Comparison of ENCODE assay signal across 9 cellular contexts in the genomic region with DNA sequence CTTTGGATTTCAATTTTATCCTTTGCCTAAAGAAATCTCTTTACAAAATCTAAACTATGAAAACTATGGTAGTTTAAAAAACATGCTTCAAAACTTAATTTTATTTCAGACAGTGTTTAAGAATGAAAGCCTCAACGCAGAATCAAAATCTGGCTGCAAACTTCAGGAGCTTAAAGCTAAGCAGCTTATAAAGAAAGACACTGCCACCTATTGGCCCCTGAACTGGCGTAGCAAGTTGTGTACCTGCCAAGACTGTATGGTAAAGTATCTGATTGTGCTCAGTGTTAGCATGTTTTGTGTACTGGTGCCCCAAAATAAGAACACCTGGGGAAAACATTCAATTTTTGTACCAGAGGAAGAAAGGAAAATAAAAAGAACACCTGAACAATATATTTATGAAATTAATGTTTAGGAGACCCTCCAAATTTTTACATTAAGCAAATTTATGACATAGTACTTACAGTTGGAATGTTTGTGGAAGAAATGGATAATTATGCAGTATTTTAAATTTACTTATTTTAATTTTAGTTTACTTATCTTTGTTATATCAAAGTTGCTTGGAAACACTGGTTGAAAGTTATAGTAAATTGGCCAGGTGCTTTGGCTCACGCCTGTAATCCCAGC. TPM values are rescaled to one million over a fixed set of nuclear protein-coding genes. Genes with fewer than 3 reads are reported as not detected.
DNase-seq lines count a peak whose midpoint lies in the region; ATAC-seq, FAIRE-seq and TF ChIP-seq lines count a peak whose summit lies in the region.
"Had no signal": no experiment of that assay in that cellular context is flagged by ENCODE, and none has a peak within 500 bp of the region (broad histone marks: within the 10 kb centered on the region; RNA-seq: fewer than 3 reads in every experiment).

No MANE protein-coding gene starts in this region.

- no peak for TF ChIP-seq POLR2A in K562 (conservative IDR thresholded peaks at IDR 0.05)

- H4K20me1 ChIP-seq in Karpas-422 (ENCODE audit: insufficient read depth, low read depth, low read length) (no peaks in the 10 kb centered on the region), K562 (replicated peaks; ENCODE audit: control insufficient read depth, insufficient read depth, low read length) (no peaks in the 10 kb centered on the region)

- 74% methylated on average over 3 of the region's 3 CpGs for WGBS in K562 (ENCODE audit: insufficient coverage, low coverage, missing lambda C conversion rate)

- no peak overlapping the region for H3K4me2 ChIP-seq in Karpas-422 (ENCODE audit: low read depth, low read length, poor library complexity, severe bottlenecking)
- no peak overlapping the region for H3K4me2 ChIP-seq in K562 (ENCODE audit: insufficient read depth, low read length)

- peak; percentile 56 to 62 for TF ChIP-seq RAD21 in K562 (CRISPR knock-in tag; conservative IDR thresholded peaks at IDR 0.05 in 1 of 2, IDR thresholded peaks at IDR 0.05 in 1 of 2)

- peak; percentile 87 for TF ChIP-seq CTCF in C4-2B (conservative IDR thresholded peaks at IDR 0.05)
- TF ChIP-seq CTCF in K562 (IDR thresholded peaks at IDR 0.05 in 2 of 3, conservative IDR thresholded peaks at IDR 0.05 in 1 of 3; ENCODE audit: insufficient read depth in 2 of 3, low read depth in 1 of 3, low read length in 3 of 3) = peak; percentile 58 to 66 (median 58)

- H3K27ac ChIP-seq in C4-2B (no peak overlapping the region), Karpas-422 (ENCODE audit: low read length) (no peak overlapping the region), K562 (ENCODE audit: extremely low read depth, low read depth, low read length) (no peak overlapping the region)
- H3K27ac ChIP-seq: SJSA1 had no signal

- no peak overlapping the region for H3K9ac ChIP-seq in Karpas-422 (ENCODE audit: low read length)
- H3K9ac ChIP-seq in K562 (ENCODE audit: insufficient read depth in 1 of 2, low read depth in 2 of 2, low read length in 2 of 2) = no peak overlapping the region

- no peaks in the 10 kb centered on the region for H3K9me1 ChIP-seq in K562 (ENCODE audit: control insufficient read depth, insufficient read depth, low read length)

- H3K4me1 ChIP-seq in Karpas-422 (ENCODE audit: low read length) (peaks cover 2% of the 10 kb centered on the region; the same call in 1 of the 2 replicates), K562 (replicated peaks in 1 of 2; ENCODE audit: control insufficient read depth in 2 of 2, insufficient read depth in 2 of 2, low read length in 2 of 2) (no peaks in the 10 kb centered on the region)
- H3K4me1 ChIP-seq: SJSA1 had no signal

- H2AFZ ChIP-seq in Karpas-422 (ENCODE audit: low read length) (no peak overlapping the region), K562 (ENCODE audit: low read depth, low read length) (no peak overlapping the region)

- ATAC-seq in GM18517 (IDR thresholded peaks at IDR 0.05; ENCODE audit: unreplicated experiment) (peak; percentile 66), K562 (peak; percentile 92), left lobe of liver (peak; percentile 94), GM19324 (IDR thresholded peaks at IDR 0.05; ENCODE audit: low FRiP score, unreplicated experiment) (no peak)

- DNase-seq in Karpas-422 = peak; percentile 89
- peak; percentile 46 for DNase-seq in RPMI7951 (ENCODE audit: low read depth)
- DNase-seq in K562 (ENCODE audit: extremely low read depth in 1 of 4, low spot score in 3 of 4) = peak in 1 of 4 experiments; percentile 63
- DNase-seq in left lobe of liver (ENCODE audit: low spot score) = no peak
- no peak for DNase-seq in ureter (ENCODE audit: low spot score)

- intact Hi-C loops in K562 (cut with micrococcal nuclease) = no loop called here

- BruUV-seq in K562 (replicated peaks; lab: Mats Ljungman, UMichigan) = no TSS peak

- H3K79me2 ChIP-seq in Karpas-422 (ENCODE audit: low read length) (no peaks in the 10 kb centered on the region), K562 (ENCODE audit: control insufficient read depth, insufficient read depth, low read length) (no peaks in the 10 kb centered on the region)

- POLR2A ChIA-PET in K562 (lab: Yijun Ruan, JAX) = interaction anchor here (0.8 to 1.2 kb wide), 3 partner anchors 16 to 106 kb away, joined by 3 to 5 read pairs (median 5); no protein-coding TSS in a partner anchor

- H3K9me2 ChIP-seq in Karpas-422 (replicated peaks; ENCODE audit: insufficient read depth, low read length) = no peaks in the 10 kb centered on the region

- H3K36me3 ChIP-seq in Karpas-422 (ENCODE audit: insufficient read depth, low read length) = peaks cover 43% of the 10 kb centered on the region
- peaks cover 56% of the 10 kb centered on the region; the same call in 1 of the 3 replicates for H3K36me3 ChIP-seq in K562 (ENCODE audit: control insufficient read depth, insufficient read depth, low read length)

- in situ Hi-C loops in K562 (cut with MboI) = no loop called here

- CTCF ChIA-PET in K562 (lab: Yijun Ruan, JAX; ENCODE audit: low intra/inter-chr PET ratio) = interaction anchor here (0.6 to 1.2 kb wide), 4 partner anchors 18 to 504 kb away, joined by 4 to 5 read pairs (median 4); no protein-coding TSS in a partner anchor

- peak; percentile 35 for FAIRE-seq in K562 (lab: Jason Lieb, UNC)

- no peak for TF ChIP-seq EP300 in K562 (IDR thresholded peaks at IDR 0.05; ENCODE audit: low read length)

- H3K27me3 ChIP-seq in Karpas-422 (ENCODE audit: low read length) (no peaks in the 10 kb centered on the region), K562 (ENCODE audit: control insufficient read depth in 2 of 2, insufficient read depth in 2 of 2, low read length in 2 of 2) (no peaks in the 10 kb centered on the region)
- H3K27me3 ChIP-seq: SJSA1 had no signal

- H3K9me3 ChIP-seq in Karpas-422 (ENCODE audit: low read length) (no peaks in the 10 kb centered on the region), K562 (replicated peaks; ENCODE audit: control insufficient read depth, insufficient read depth, low read depth, low read length) (no peaks in the 10 kb centered on the region)
- H3K9me3 ChIP-seq: SJSA1 had no signal

- H3K4me3 ChIP-seq in Karpas-422 (ENCODE audit: low read length) = no peak overlapping the region
- no peak overlapping the region for H3K4me3 ChIP-seq in K562
- H3K4me3 ChIP-seq: SJSA1 had no signal

RNA-seq across cellular contexts. Expression of gene UBR7, which starts 12.2 kb away (rescaled TPM):
- 41.0 and 74.8 TPM in 2 replicates for total RNA-seq in Karpas-422 (2014; rRNA removed; shearing (Covaris generic); ENCODE audit: low replicate concordance)
- 59.6 and 71.9 TPM in 2 replicates for total RNA-seq in RPMI7951 (2014; rRNA removed; shearing (Covaris generic))
- total RNA-seq in K562 (2011; cell fraction: chromatin; rRNA removed; ENCODE audit: low replicate concordance) = 14.0 and 20.3 TPM in 2 replicates
- total RNA-seq in K562 (2011; cell fraction: nucleolus; rRNA removed) = 16.7 and 17.9 TPM in 2 replicates
- 15.0 and 17.8 TPM in 2 replicates for total RNA-seq in K562 (2011; cell fraction: nucleoplasm; rRNA removed)
- 62.6 and 63.0 TPM in 2 replicates for total RNA-seq in K562 (2014; rRNA removed)
- 33.6 and 35.6 TPM in 2 replicates for total RNA-seq in K562 (2014; rRNA removed; fragmentation: Illumina TruSeq; extraction: Trizol)
- total RNA-seq in K562 (2015; rRNA removed; fragmentation: Illumina TruSeq; extraction: Trizol) = 33.1 and 34.4 TPM in 2 replicates
- 31.6 and 34.5 TPM in 2 replicates for total RNA-seq in K562 (2021)
- 33.1 and 46.7 TPM in 2 replicates for polyA plus RNA-seq in K562 (2011; rRNA removed)
- 17.3 and 29.0 TPM in 2 replicates for polyA plus RNA-seq in K562 (2011; cell fraction: cytosol; rRNA removed)
- polyA plus RNA-seq in K562 (2011; cell fraction: nucleus; rRNA removed) = 21.2 and 22.8 TPM in 2 replicates
- polyA plus RNA-seq in K562 (2012) = 30.2 and 33.3 TPM in 2 replicates
- 39.0 and 43.8 TPM in 2 replicates for polyA plus RNA-seq in K562 (2014; fragmentation: Illumina TruSeq; extraction: Trizol)
- 10 to 100 TPM; 12.5 to 20.0 TPM for polyA plus RNA-seq in K562 (2014; fragmentation: Nextera tagmentation; extraction: Ambion mirVana)
- polyA plus RNA-seq in K562 (2014; rRNA removed) = 31.6 and 33.0 TPM in 2 replicates
- polyA minus RNA-seq in K562 (2011; rRNA and poly(A)+ RNA removed) = 39.2 and 54.6 TPM in 2 replicates
- polyA minus RNA-seq in K562 (2011; cell fraction: cytosol; rRNA and poly(A)+ RNA removed) = 20.7 and 24.6 TPM in 2 replicates
- 15.2 and 18.2 TPM in 2 replicates for polyA minus RNA-seq in K562 (2011; cell fraction: nucleus; rRNA and poly(A)+ RNA removed)
- total RNA-seq in left lobe of liver = 8.8 TPM
- total RNA-seq in ureter = 19.1 TPM

RNA-seq across cellular contexts. Expression of gene GON7, which starts 12.3 kb away (rescaled TPM):
- 40.6 and 60.3 TPM in 2 replicates for total RNA-seq in Karpas-422 (2014; rRNA removed; shearing (Covaris generic); ENCODE audit: low replicate concordance)
- 35.4 and 49.2 TPM in 2 replicates for total RNA-seq in RPMI7951 (2014; rRNA removed; shearing (Covaris generic))
- 3.2 and 7.6 TPM in 2 replicates for total RNA-seq in K562 (2011; cell fraction: chromatin; rRNA removed; ENCODE audit: low replicate concordance)
- 3.8 and 5.3 TPM in 2 replicates for total RNA-seq in K562 (2011; cell fraction: nucleolus; rRNA removed)
- 3.8 and 6.9 TPM in 2 replicates for total RNA-seq in K562 (2011; cell fraction: nucleoplasm; rRNA removed)
- 26.2 and 32.3 TPM in 2 replicates for total RNA-seq in K562 (2014; rRNA removed)
- 21.1 TPM in 2 replicates for total RNA-seq in K562 (2014; rRNA removed; fragmentation: Illumina TruSeq; extraction: Trizol)
- 28.4 and 28.7 TPM in 2 replicates for total RNA-seq in K562 (2015; rRNA removed; fragmentation: Illumina TruSeq; extraction: Trizol)
- 13.7 and 14.9 TPM in 2 replicates for total RNA-seq in K562 (2021)
- 12.0 and 15.0 TPM in 2 replicates for polyA plus RNA-seq in K562 (2011; rRNA removed)
- polyA plus RNA-seq in K562 (2011; cell fraction: cytosol; rRNA removed) = 2.3 and 5.3 TPM in 2 replicates
- polyA plus RNA-seq in K562 (2011; cell fraction: nucleus; rRNA removed) = 4.5 and 5.7 TPM in 2 replicates
- polyA plus RNA-seq in K562 (2012) = 20.3 and 23.1 TPM in 2 replicates
- 21.1 and 21.5 TPM in 2 replicates for polyA plus RNA-seq in K562 (2014; fragmentation: Illumina TruSeq; extraction: Trizol)
- 10 to 100 TPM; 23.9 to 26.9 TPM for polyA plus RNA-seq in K562 (2014; fragmentation: Nextera tagmentation; extraction: Ambion mirVana)
- 31.4 and 34.0 TPM in 2 replicates for polyA plus RNA-seq in K562 (2014; rRNA removed)
- polyA minus RNA-seq in K562 (2011; rRNA and poly(A)+ RNA removed) = 5.7 and 6.2 TPM in 2 replicates
- 3.1 and 5.0 TPM in 2 replicates for polyA minus RNA-seq in K562 (2011; cell fraction: cytosol; rRNA and poly(A)+ RNA removed)
- polyA minus RNA-seq in K562 (2011; cell fraction: nucleus; rRNA and poly(A)+ RNA removed) = 2.6 and 4.8 TPM in 2 replicates
- 5.0 TPM for total RNA-seq in left lobe of liver
- 9.6 TPM for total RNA-seq in ureter

RNA-seq across cellular contexts. Expression of gene LYSET, which starts 34.1 kb away (rescaled TPM):
- total RNA-seq in Karpas-422 (2014; rRNA removed; shearing (Covaris generic); ENCODE audit: low replicate concordance) = 21.1 and 35.7 TPM in 2 replicates
- 10.2 and 15.4 TPM in 2 replicates for total RNA-seq in RPMI7951 (2014; rRNA removed; shearing (Covaris generic))
- 7.4 and 8.7 TPM in 2 replicates for total RNA-seq in K562 (2011; cell fraction: chromatin; rRNA removed; ENCODE audit: low replicate concordance)
- total RNA-seq in K562 (2011; cell fraction: nucleolus; rRNA removed) = 5.4 and 8.0 TPM in 2 replicates
- 12.7 and 15.6 TPM in 2 replicates for total RNA-seq in K562 (2011; cell fraction: nucleoplasm; rRNA removed)
- 7.6 and 9.4 TPM in 2 replicates for total RNA-seq in K562 (2014; rRNA removed)
- total RNA-seq in K562 (2014; rRNA removed; fragmentation: Illumina TruSeq; extraction: Trizol) = 14.9 and 16.3 TPM in 2 replicates
- total RNA-seq in K562 (2015; rRNA removed; fragmentation: Illumina TruSeq; extraction: Trizol) = 18.3 and 19.2 TPM in 2 replicates
- 15.9 and 20.1 TPM in 2 replicates for total RNA-seq in K562 (2021)
- 15.6 and 23.6 TPM in 2 replicates for polyA plus RNA-seq in K562 (2011; rRNA removed)
- polyA plus RNA-seq in K562 (2011; cell fraction: cytosol; rRNA removed) = 9.4 and 11.3 TPM in 2 replicates
- polyA plus RNA-seq in K562 (2011; cell fraction: nucleus; rRNA removed) = 13.6 and 14.2 TPM in 2 replicates
- 20.0 and 28.3 TPM in 2 replicates for polyA plus RNA-seq in K562 (2012)
- polyA plus RNA-seq in K562 (2014; fragmentation: Illumina TruSeq; extraction: Trizol) = 15.6 and 15.8 TPM in 2 replicates
- polyA plus RNA-seq in K562 (2014; fragmentation: Nextera tagmentation; extraction: Ambion mirVana) = 10 to 100 TPM; 33.6 to 36.6 TPM
- polyA plus RNA-seq in K562 (2014; rRNA removed) = 7.9 and 11.5 TPM in 2 replicates
- 7.2 and 8.0 TPM in 2 replicates for polyA minus RNA-seq in K562 (2011; rRNA and poly(A)+ RNA removed)
- polyA minus RNA-seq in K562 (2011; cell fraction: cytosol; rRNA and poly(A)+ RNA removed) = 3.5 TPM in 1 of 2 replicates, not detected in the other
- polyA minus RNA-seq in K562 (2011; cell fraction: nucleus; rRNA and poly(A)+ RNA removed) = 3.0 and 6.1 TPM in 2 replicates
- 8.1 TPM for total RNA-seq in left lobe of liver
- total RNA-seq in ureter = 22.1 TPM

RNA-seq across cellular contexts. Expression of gene MOAP1, which starts 34.5 kb away (rescaled TPM):
- 50.8 and 79.2 TPM in 2 replicates for total RNA-seq in Karpas-422 (2014; rRNA removed; shearing (Covaris generic); ENCODE audit: low replicate concordance)
- total RNA-seq in RPMI7951 (2014; rRNA removed; shearing (Covaris generic)) = 6.5 and 9.3 TPM in 2 replicates
- total RNA-seq in K562 (2011; cell fraction: chromatin; rRNA removed; ENCODE audit: low replicate concordance) = 6.4 and 7.2 TPM in 2 replicates
- 6.2 and 8.7 TPM in 2 replicates for total RNA-seq in K562 (2011; cell fraction: nucleolus; rRNA removed)
- 9.8 and 11.3 TPM in 2 replicates for total RNA-seq in K562 (2011; cell fraction: nucleoplasm; rRNA removed)
- total RNA-seq in K562 (2014; rRNA removed) = 5.8 and 7.2 TPM in 2 replicates
- total RNA-seq in K562 (2014; rRNA removed; fragmentation: Illumina TruSeq; extraction: Trizol) = 7.4 and 7.9 TPM in 2 replicates
- total RNA-seq in K562 (2015; rRNA removed; fragmentation: Illumina TruSeq; extraction: Trizol) = 5.2 and 6.0 TPM in 2 replicates
- total RNA-seq in K562 (2021) = 6.6 and 6.7 TPM in 2 replicates
- polyA plus RNA-seq in K562 (2011; rRNA removed) = 10.4 and 14.4 TPM in 2 replicates
- 9.7 and 12.3 TPM in 2 replicates for polyA plus RNA-seq in K562 (2011; cell fraction: cytosol; rRNA removed)
- 4.8 and 6.2 TPM in 2 replicates for polyA plus RNA-seq in K562 (2011; cell fraction: nucleus; rRNA removed)
- 6.7 and 11.8 TPM in 2 replicates for polyA plus RNA-seq in K562 (2012)
- 5.5 and 5.8 TPM in 2 replicates for polyA plus RNA-seq in K562 (2014; fragmentation: Illumina TruSeq; extraction: Trizol)
- polyA plus RNA-seq in K562 (2014; fragmentation: Nextera tagmentation; extraction: Ambion mirVana) = 1 to 10 TPM; 1.5 to 2.6 TPM
- 8.2 and 9.4 TPM in 2 replicates for polyA plus RNA-seq in K562 (2014; rRNA removed)
- 5.2 and 6.5 TPM in 2 replicates for polyA minus RNA-seq in K562 (2011; rRNA and poly(A)+ RNA removed)
- polyA minus RNA-seq in K562 (2011; cell fraction: cytosol; rRNA and poly(A)+ RNA removed) = 2.9 and 3.2 TPM in 2 replicates
- polyA minus RNA-seq in K562 (2011; cell fraction: nucleus; rRNA and poly(A)+ RNA removed) = 3.2 and 4.3 TPM in 2 replicates
- total RNA-seq in left lobe of liver = 10.4 TPM
- 23.2 TPM for total RNA-seq in ureter

Comparison
In these comparisons a context has a peak if more than half of its experiments do, and no peak if none do; other contexts are left out.
1. DNase-seq: peak in Karpas-422 (single experiment) and RPMI7951 (single experiment); none in left lobe of liver (single experiment) and ureter (single experiment).